ENCODE assay signal across 30 cellular contexts in genomic region chr13:33379597-33379996, GRCh38.
DNase-seq lines count a peak whose midpoint lies in the region; ATAC-seq and TF ChIP-seq lines count a peak whose summit lies in the region.
"Had no signal": no experiment of that assay in that cellular context is flagged by ENCODE, and none has a peak within 500 bp of the region (broad histone marks: within the 10 kb centered on the region; RNA-seq: fewer than 3 reads in every experiment).

No MANE protein-coding gene starts in this region.

- no peak overlapping the region for H3K9ac ChIP-seq in H9 (ENCODE audit: extremely low read depth, insufficient read length, low read length)
- H3K9ac ChIP-seq: parathyroid adenoma had no signal

- no peak overlapping the region for H4K8ac ChIP-seq in H9 (replicated peaks; ENCODE audit: insufficient read length, low read depth, low read length)

- H3K4me2 ChIP-seq in H9 (ENCODE audit: insufficient read depth, insufficient read length, low read length) = no peak overlapping the region
- H3K4me2 ChIP-seq: hepatocyte had no signal

- CTCF ChIA-PET in CD8-positive, alpha-beta T cell (lab: Charles Lee) = interaction anchor here (0.8 kb wide), 1 partner anchor 13 kb away, joined by 3 read pairs; no protein-coding TSS in a partner anchor

- H2BK15ac ChIP-seq in H9 (ENCODE audit: low read depth, low read length) = no peak overlapping the region

- H3K36me3 Mint-ChIP-seq in H9 (ENCODE audit: insufficient read depth in 1 of 3, low read depth in 3 of 3) = no peaks in the 10 kb centered on the region
- H3K36me3 Mint-ChIP-seq in CD8-positive, alpha-beta T cell = no peaks in the 10 kb centered on the region
- H3K36me3 Mint-ChIP-seq: activated CD4-positive, alpha-beta memory T cell treated with anti-CD3 and anti-CD28 coated beads for 36 hours; activated naive CD8-positive, alpha-beta T cell treated with anti-CD3 and anti-CD28 coated beads, Interleukin-2, amount 10 ng/mL, durations not matched to agents 7 days and 5 days; brain; CD4-positive, alpha-beta memory T cell; stimulated activated memory B cell treated with anti-CD40 and anti-IgM and Interleukin-4, amounts not matched to agents 10 μg/mL and 1 μg/mL and 100 μg/mL, for 72 hours had no signal

- H2BK5ac ChIP-seq in H9 (ENCODE audit: insufficient read length, low read length) = no peak overlapping the region

- H3K27ac ChIP-seq in H9 (ENCODE audit: insufficient read length, low read depth, low read length) = no peak overlapping the region
- H3K27ac ChIP-seq in CD8-positive, alpha-beta T cell (ENCODE audit: low read depth, low read length) = no peak overlapping the region
- H3K27ac ChIP-seq: 22Rv1, hepatocyte, left ventricle myocardium inferior, parathyroid adenoma, suprapubic skin had no signal

- no peaks in the 10 kb centered on the region for H3K36me3 ChIP-seq in CD8-positive, alpha-beta T cell (ENCODE audit: insufficient read depth, low read length)
- H3K36me3 ChIP-seq: left ventricle myocardium inferior, suprapubic skin had no signal

- H3K14ac ChIP-seq in H9 (ENCODE audit: insufficient read depth, low read length) = no peak overlapping the region

- H3K4me3 ChIP-seq in CD8-positive, alpha-beta T cell (ENCODE audit: low read depth, low read length) = no peak overlapping the region
- H3K4me3 ChIP-seq: hepatocyte, left ventricle myocardium inferior, suprapubic skin had no signal

- no peak overlapping the region for H4K91ac ChIP-seq in H9 (ENCODE audit: insufficient read length, low read depth, low read length)

- H3K27ac Mint-ChIP-seq in H9 = peak overlapping the region in 1 of 3 experiments; percentile 65; a peak in 2 of 7 replicates
- H3K27ac Mint-ChIP-seq in CD8-positive, alpha-beta T cell = no peak overlapping the region
- H3K27ac Mint-ChIP-seq: activated CD4-positive, alpha-beta memory T cell treated with anti-CD3 and anti-CD28 coated beads for 36 hours; activated naive CD8-positive, alpha-beta T cell treated with anti-CD3 and anti-CD28 coated beads, Interleukin-2, amount 10 ng/mL, durations not matched to agents 7 days and 5 days; brain; CD4-positive, alpha-beta memory T cell; stimulated activated memory B cell treated with anti-CD40 and anti-IgM and Interleukin-4, amounts not matched to agents 10 μg/mL and 1 μg/mL and 100 μg/mL, for 72 hours had no signal

- DNase-seq in DMS153 (lab: John Stamatoyannopoulos, UW) (peak; percentile 24), DMS153 treated with DMSO at 0.1 percent for 48 hours (lab: John Stamatoyannopoulos, UW; ENCODE audit: unreplicated experiment) (no peak), H9 (peak; percentile 43), amniotic epithelial cell (ENCODE audit: low read depth) (peak; percentile 23), left colon (no peak)
- no peak for DNase-seq in effector CD4-positive, alpha-beta T cell
- DNase-seq in CD8-positive, alpha-beta T cell = no peak
- DNase-seq: activated CD4-positive, alpha-beta memory T cell treated with anti-CD3 and anti-CD28 coated beads for 36 hours; activated CD4-positive, CD25-positive, alpha-beta regulatory T cell; activated CD8-positive, alpha-beta memory T cell treated with anti-CD3 and anti-CD28 coated beads, Interleukin-2, amount 50 U/mL, for 48 hours; activated naive CD8-positive, alpha-beta T cell treated with anti-CD3 and anti-CD28 coated beads, Interleukin-2, amount 10 ng/mL, durations not matched to agents 7 days and 5 days; AML-193; CD4-positive, alpha-beta memory T cell; effector memory CD4-positive, alpha-beta T cell; foreskin melanocyte; KBM-7; left ventricle myocardium inferior; NCI-H1694 treated with DMSO at 0.1 percent for 48 hours; NCI-H82; right cardiac atrium; stimulated activated CD4-positive, alpha-beta T cell treated with anti-CD3 and anti-CD28 coated beads, Interleukin-4, amount 100 ng/mL, for 1 hour; T-helper 9 cell had no signal

- H3K27me3 Mint-ChIP-seq in H9 (ENCODE audit: low read depth) = no peaks in the 10 kb centered on the region
- peaks cover 5% of the 10 kb centered on the region for H3K27me3 Mint-ChIP-seq in CD8-positive, alpha-beta T cell (ENCODE audit: low read depth)
- H3K27me3 Mint-ChIP-seq: activated CD4-positive, alpha-beta memory T cell treated with anti-CD3 and anti-CD28 coated beads for 36 hours; activated naive CD8-positive, alpha-beta T cell treated with anti-CD3 and anti-CD28 coated beads, Interleukin-2, amount 10 ng/mL, durations not matched to agents 7 days and 5 days; brain; stimulated activated memory B cell treated with anti-CD40 and anti-IgM and Interleukin-4, amounts not matched to agents 10 μg/mL and 1 μg/mL and 100 μg/mL, for 72 hours had no signal

- no peak overlapping the region for H2AFZ ChIP-seq in H9 (ENCODE audit: low read length)
- H2AFZ ChIP-seq: hepatocyte, parathyroid adenoma had no signal

- H3K9me3 ChIP-seq in H9 (ENCODE audit: control insufficient read depth, low read depth, low read length) = no peaks in the 10 kb centered on the region
- no peaks in the 10 kb centered on the region for H3K9me3 ChIP-seq in CD8-positive, alpha-beta T cell (ENCODE audit: low read length)
- H3K9me3 ChIP-seq: left ventricle myocardium inferior, suprapubic skin had no signal

- H2AK5ac ChIP-seq in H9 (ENCODE audit: insufficient read length, low read length) = no peak overlapping the region

- no peaks in the 10 kb centered on the region for H3K79me1 ChIP-seq in H9 (ENCODE audit: insufficient read depth, low read depth, low read length, poor library complexity, severe bottlenecking)

- no peaks in the 10 kb centered on the region; the same call in 1 of the 2 replicates for H3K4me1 ChIP-seq in H9 (ENCODE audit: insufficient read depth, low read length)
- no peaks in the 10 kb centered on the region for H3K4me1 ChIP-seq in CD8-positive, alpha-beta T cell (ENCODE audit: insufficient read depth, low read length)

- H4K20me1 ChIP-seq in H9 (ENCODE audit: control insufficient read depth, insufficient read depth, insufficient read length) = no peaks in the 10 kb centered on the region

- H3K9me3 Mint-ChIP-seq in H9 = no peaks in the 10 kb centered on the region
- H3K9me3 Mint-ChIP-seq in CD8-positive, alpha-beta T cell = no peaks in the 10 kb centered on the region
- H3K9me3 Mint-ChIP-seq: activated CD4-positive, alpha-beta memory T cell treated with anti-CD3 and anti-CD28 coated beads for 36 hours; activated naive CD8-positive, alpha-beta T cell treated with anti-CD3 and anti-CD28 coated beads, Interleukin-2, amount 10 ng/mL, durations not matched to agents 7 days and 5 days; brain; CD4-positive, alpha-beta memory T cell had no signal

- H2BK20ac ChIP-seq in H9 (ENCODE audit: low read depth, low read length, poor library complexity, severe bottlenecking) = no peak overlapping the region

- H3K56ac ChIP-seq in H9 (ENCODE audit: insufficient read length, low read depth, low read length) = no peak overlapping the region

- no peak overlapping the region for H2BK120ac ChIP-seq in H9 (ENCODE audit: low read depth, low read length, poor library complexity, severe bottlenecking)

- no peak overlapping the region for H2BK12ac ChIP-seq in H9 (ENCODE audit: insufficient read length, low read depth, low read length)

- H3K18ac ChIP-seq in H9 (ENCODE audit: insufficient read length, low read depth, low read length) = no peak overlapping the region

- ATAC-seq in left colon (peak; percentile 47), GM21529 (IDR thresholded peaks at IDR 0.05; ENCODE audit: unreplicated experiment) (no peak)
- no peak for ATAC-seq in CD8-positive, alpha-beta T cell
- ATAC-seq: esophagus mucosa; right cardiac atrium; stimulated activated memory B cell treated with anti-CD40 and anti-IgM and Interleukin-4, amounts not matched to agents 10 μg/mL and 1 μg/mL and 100 μg/mL, for 72 hours had no signal

- H3K79me2 ChIP-seq in H9 (ENCODE audit: insufficient read depth, low read length) = no peaks in the 10 kb centered on the region
- H3K79me2 ChIP-seq: hepatocyte, parathyroid adenoma had no signal

- H3K4ac ChIP-seq in H9 (ENCODE audit: low read depth, low read length) = no peak overlapping the region

- no peaks in the 10 kb centered on the region for H3K23me2 ChIP-seq in H9 (ENCODE audit: insufficient read length, low read depth, low read length, poor library complexity, severe bottlenecking)

- POLR2A ChIA-PET in CD8-positive, alpha-beta T cell (lab: Charles Lee) = no interaction called here

- H3K23ac ChIP-seq in H9 (ENCODE audit: insufficient read length, low read depth, low read length) = no peak overlapping the region

- no peak overlapping the region for H3K4me3 Mint-ChIP-seq in H9
- no peak overlapping the region for H3K4me3 Mint-ChIP-seq in CD8-positive, alpha-beta T cell
- H3K4me3 Mint-ChIP-seq: activated CD4-positive, alpha-beta memory T cell treated with anti-CD3 and anti-CD28 coated beads for 36 hours; activated naive CD8-positive, alpha-beta T cell treated with anti-CD3 and anti-CD28 coated beads, Interleukin-2, amount 10 ng/mL, durations not matched to agents 7 days and 5 days; brain; CD4-positive, alpha-beta memory T cell; stimulated activated memory B cell treated with anti-CD40 and anti-IgM and Interleukin-4, amounts not matched to agents 10 μg/mL and 1 μg/mL and 100 μg/mL, for 72 hours had no signal

- no peaks in the 10 kb centered on the region for H3K27me3 ChIP-seq in H9 (ENCODE audit: insufficient read depth, low read length)
- H3K27me3 ChIP-seq in CD8-positive, alpha-beta T cell (ENCODE audit: insufficient read depth, low read length) = no peaks in the 10 kb centered on the region
- H3K27me3 ChIP-seq: hepatocyte, suprapubic skin had no signal

- H4K5ac ChIP-seq in H9 (ENCODE audit: insufficient read length, low read depth, low read length) = no peak overlapping the region

- TF ChIP-seq CTCF in H9 (conservative IDR thresholded peaks at IDR 0.05) = no peak
- no peak for TF ChIP-seq CTCF in CD8-positive, alpha-beta T cell (IDR thresholded peaks at IDR 0.05)

- H3K4me1 Mint-ChIP-seq in H9 = peaks cover 18% of the 10 kb centered on the region in 2 experiments
- H3K4me1 Mint-ChIP-seq in CD8-positive, alpha-beta T cell (ENCODE audit: low read depth) = no peaks in the 10 kb centered on the region
- H3K4me1 Mint-ChIP-seq: activated naive CD8-positive, alpha-beta T cell treated with anti-CD3 and anti-CD28 coated beads, Interleukin-2, amount 10 ng/mL, durations not matched to agents 7 days and 5 days; CD4-positive, alpha-beta memory T cell; stimulated activated memory B cell treated with anti-CD40 and anti-IgM and Interleukin-4, amounts not matched to agents 10 μg/mL and 1 μg/mL and 100 μg/mL, for 72 hours had no signal

- intact Hi-C loops in left colon (cut with DNase I, micrococcal nuclease) = no loop called here
- intact Hi-C loops in CD8-positive, alpha-beta T cell (cut with DNase I, micrococcal nuclease) = no loop called here

- no peak overlapping the region for H3T11ph ChIP-seq in H9 (ENCODE audit: low read length)

Comparison
In these comparisons a context has a peak if more than half of its experiments do, and no peak if none do; other contexts are left out.
1. DNase-seq: peak in DMS153 (single experiment), H9 (single experiment) and amniotic epithelial cell (single experiment); none in DMS153 treated with DMSO at 0.1 percent for 48 hours (single experiment), left colon (0 of 2), effector CD4-positive, alpha-beta T cell (single experiment) and CD8-positive, alpha-beta T cell (0 of 7).